Comparison of ENCODE assay signal across 17 cellular contexts in genomic region chr7:158488225-158488889, GRCh38.
DNase-seq lines count a peak whose midpoint lies in the region; ATAC-seq and TF ChIP-seq lines count a peak whose summit lies in the region.
"Had no signal": no experiment of that assay in that cellular context is flagged by ENCODE, and none has a peak within 500 bp of the region (broad histone marks: within the 10 kb centered on the region; RNA-seq: fewer than 3 reads in every experiment).

No MANE protein-coding gene starts in this region.

- H3K4me1 Mint-ChIP-seq in GM23338, result peaks cover 9% of the 10 kb centered on the region; the same call in 1 of the 3 replicates
- no peaks in the 10 kb centered on the region for H3K4me1 Mint-ChIP-seq in CD4-positive, alpha-beta memory T cell
- peaks cover 9% of the 10 kb centered on the region; the same call in 1 of the 2 replicates for H3K4me1 Mint-ChIP-seq in WTC11
- H3K4me1 Mint-ChIP-seq: CD4-positive, CD25-positive, alpha-beta regulatory T cell had no signal

- TF ChIP-seq CTCF in GM23338 (conservative IDR thresholded peaks at IDR 0.05; ENCODE audit: low read depth in 2 of 2) (no peak), dorsolateral prefrontal cortex (IDR thresholded peaks at IDR 0.05 in 54 of 56, conservative IDR thresholded peaks at IDR 0.05 in 2 of 56; ENCODE audit: low read depth in 1 of 56, partially characterized antibody in 56 of 56) (no peak), WTC11 (IDR thresholded peaks at IDR 0.05) (no peak)

- H3K36me3 Mint-ChIP-seq in GM23338 (ENCODE audit: low read depth) (peaks cover 21% of the 10 kb centered on the region), WTC11 (no peaks in the 10 kb centered on the region)
- H3K36me3 Mint-ChIP-seq in CD4-positive, alpha-beta memory T cell, result no peaks in the 10 kb centered on the region
- H3K36me3 Mint-ChIP-seq: CD4-positive, CD25-positive, alpha-beta regulatory T cell had no signal

- ATAC-seq in GM23338 (peak; percentile 22), WTC11 (no peak)
- ATAC-seq: HCT116, PC-3, SK-N-SH treated with all-trans-retinoic acid at 6 μM for 48 hours had no signal

- H2BK5ac ChIP-seq in neuronal stem cell (ENCODE audit: low read length), result peak overlapping the region; percentile 46

- H3F3A ChIP-seq in GM23338 (replicated peaks; ENCODE audit: low read depth), result no peaks in the 10 kb centered on the region

- peak overlapping the region; percentile 8 for H3K14ac ChIP-seq in neuronal stem cell (ENCODE audit: low read length)

- peak overlapping the region; percentile 78 for H2AK5ac ChIP-seq in neuronal stem cell (ENCODE audit: low read depth, low read length)

- H3K9me2 ChIP-seq in GM23338 (ENCODE audit: insufficient read depth), result no peaks in the 10 kb centered on the region

- no peaks in the 10 kb centered on the region for H4K20me1 ChIP-seq in GM23338 (replicated peaks; ENCODE audit: insufficient read depth)
- H4K20me1 ChIP-seq: BLaER1 had no signal

- H3K4me2 ChIP-seq in GM23338 (no peak overlapping the region), neuronal stem cell (ENCODE audit: insufficient read depth, low read length, poor library complexity, severe bottlenecking) (no peak overlapping the region)
- H3K4me2 ChIP-seq: BLaER1 had no signal

- H4K8ac ChIP-seq in neuronal stem cell (ENCODE audit: low read depth, low read length), result no peak overlapping the region

- H3K27ac Mint-ChIP-seq in GM23338 (no peak overlapping the region), WTC11 (no peak overlapping the region)
- H3K27ac Mint-ChIP-seq in CD4-positive, alpha-beta memory T cell, result no peak overlapping the region

- H3K36me3 ChIP-seq in GM23338 (ENCODE audit: insufficient read depth) (no peaks in the 10 kb centered on the region), neuronal stem cell (replicated peaks in 1 of 2; ENCODE audit: control insufficient read depth in 2 of 2, insufficient read depth in 2 of 2, low read length in 2 of 2) (no peaks in the 10 kb centered on the region)
- H3K36me3 ChIP-seq in CD4-positive, alpha-beta memory T cell (ENCODE audit: insufficient read depth, low read length), result no peaks in the 10 kb centered on the region
- H3K36me3 ChIP-seq: BLaER1 had no signal

- H3K27me3 ChIP-seq in GM23338 (ENCODE audit: insufficient read depth) (no peaks in the 10 kb centered on the region), dorsolateral prefrontal cortex (no peaks in the 10 kb centered on the region), neuronal stem cell (ENCODE audit: control insufficient read depth in 3 of 3, insufficient read depth in 3 of 3, low read depth in 1 of 3, low read length in 3 of 3) (no peaks in the 10 kb centered on the region)
- no peaks in the 10 kb centered on the region for H3K27me3 ChIP-seq in CD4-positive, alpha-beta memory T cell (ENCODE audit: insufficient read depth, low read length)
- H3K27me3 ChIP-seq: BLaER1 had no signal

- peak overlapping the region; percentile 73 for H3K23ac ChIP-seq in neuronal stem cell (ENCODE audit: low read depth, low read length, poor library complexity)

- H3K9me3 ChIP-seq in neuronal stem cell (replicated peaks in 1 of 2; ENCODE audit: control insufficient read depth in 2 of 2, insufficient read depth in 1 of 2, low read depth in 1 of 2, low read length in 2 of 2), result no peaks in the 10 kb centered on the region
- H3K9me3 ChIP-seq in CD4-positive, alpha-beta memory T cell (ENCODE audit: control insufficient read depth in 1 of 2, low read length in 2 of 2), result no peaks in the 10 kb centered on the region
- H3K9me3 ChIP-seq: BLaER1 had no signal

- POLR2A ChIA-PET in CD4-positive, alpha-beta memory T cell (lab: Charles Lee; ENCODE audit: partially characterized antibody), result no interaction called here
- POLR2A ChIA-PET in WTC11 (lab: Charles Lee), result no interaction called here

- intact Hi-C loops in dorsolateral prefrontal cortex (cut with DNase I), result no loop called here
- intact Hi-C loops in CD4-positive, alpha-beta memory T cell (cut with micrococcal nuclease), result no loop called here

- no peaks in the 10 kb centered on the region for H3K79me1 ChIP-seq in neuronal stem cell (ENCODE audit: low read depth, low read length)

- H4K91ac ChIP-seq in neuronal stem cell (ENCODE audit: low read depth, low read length, poor library complexity), result no peak overlapping the region

- H3K4me3 Mint-ChIP-seq in GM23338 (no peak overlapping the region), WTC11 (no peak overlapping the region)
- H3K4me3 Mint-ChIP-seq in CD4-positive, alpha-beta memory T cell, result no peak overlapping the region
- H3K4me3 Mint-ChIP-seq: CD4-positive, CD25-positive, alpha-beta regulatory T cell had no signal

- no peak overlapping the region for H2BK12ac ChIP-seq in neuronal stem cell (ENCODE audit: low read length)

- CTCF ChIA-PET in CD4-positive, alpha-beta memory T cell (lab: Charles Lee; ENCODE audit: partially characterized antibody), result no interaction called here
- CTCF ChIA-PET in WTC11 (lab: Charles Lee), result interaction anchor here (1.4 kb wide), 1 partner anchor 64 kb away, joined by 3 read pairs; no protein-coding TSS in a partner anchor

- peak overlapping the region; percentile 67 for H3K18ac ChIP-seq in neuronal stem cell (ENCODE audit: low read length)

- no peaks in the 10 kb centered on the region; the same call in 1 of the 2 replicates for H3K4me1 ChIP-seq in GM23338 (ENCODE audit: insufficient read depth)
- H3K4me1 ChIP-seq in neuronal stem cell (ENCODE audit: control insufficient read depth in 2 of 2, insufficient read depth in 1 of 2, low read depth in 1 of 2, low read length in 2 of 2), result no peaks in the 10 kb centered on the region
- no peaks in the 10 kb centered on the region for H3K4me1 ChIP-seq in CD4-positive, alpha-beta memory T cell (ENCODE audit: insufficient read depth, low read length)
- H3K4me1 ChIP-seq: BLaER1 had no signal

- H3K27ac ChIP-seq in GM23338 (ENCODE audit: low read depth), result no peak overlapping the region
- peak overlapping the region in 39 of 59 donors; percentile 6 to 80 (median 42) for H3K27ac ChIP-seq in dorsolateral prefrontal cortex
- no peak overlapping the region for H3K27ac ChIP-seq in neuronal stem cell (replicated peaks; ENCODE audit: low read length)
- H3K27ac ChIP-seq in CD4-positive, alpha-beta memory T cell (ENCODE audit: low read depth, low read length), result no peak overlapping the region
- H3K27ac ChIP-seq: BLaER1 had no signal

- no peak overlapping the region for H2BK15ac ChIP-seq in neuronal stem cell (ENCODE audit: low read length)

- H2AFZ ChIP-seq in GM23338 (0 out of 2 replicates have a peak overlapping the region, but pooled peaks have one; percentile 18), neuronal stem cell (ENCODE audit: low read length) (no peak overlapping the region)

- H3K4me3 ChIP-seq in GM23338 (no peak overlapping the region), dorsolateral prefrontal cortex (peak overlapping the region in 3 of 59 donors; percentile 9 to 12 (median 10)), neuronal stem cell (ENCODE audit: low read length in 2 of 2) (no peak overlapping the region)
- H3K4me3 ChIP-seq in CD4-positive, alpha-beta memory T cell (ENCODE audit: low read length in 2 of 2), result no peak overlapping the region
- H3K4me3 ChIP-seq: BLaER1 had no signal

- no peak overlapping the region for H3K4ac ChIP-seq in neuronal stem cell (ENCODE audit: low read length)

- no peak overlapping the region for H3K9ac ChIP-seq in neuronal stem cell (ENCODE audit: low read depth, low read length, poor library complexity)
- H3K9ac ChIP-seq: BLaER1 had no signal

- H3K27me3 Mint-ChIP-seq in GM23338 (ENCODE audit: insufficient read depth, low read depth, poor library complexity), result peaks cover 10% of the 10 kb centered on the region
- peaks cover 0 to 2% of the 10 kb centered on the region in 2 donors for H3K27me3 Mint-ChIP-seq in CD4-positive, alpha-beta memory T cell
- H3K27me3 Mint-ChIP-seq in WTC11 (ENCODE audit: low read depth), result no peaks in the 10 kb centered on the region
- H3K27me3 Mint-ChIP-seq: CD4-positive, CD25-positive, alpha-beta regulatory T cell had no signal

- H3K79me2 ChIP-seq in GM23338 (replicated peaks; ENCODE audit: insufficient read depth), result no peaks in the 10 kb centered on the region

- peaks cover 74% of the 10 kb centered on the region for H3K9me3 Mint-ChIP-seq in GM23338
- H3K9me3 Mint-ChIP-seq in CD4-positive, alpha-beta memory T cell, result no peaks in the 10 kb centered on the region
- H3K9me3 Mint-ChIP-seq in WTC11, result peaks cover 7% of the 10 kb centered on the region
- H3K9me3 Mint-ChIP-seq: CD4-positive, CD25-positive, alpha-beta regulatory T cell had no signal

- WGBS in neuronal stem cell (ENCODE audit: extremely low coverage in 2 of 2, insufficient read length in 2 of 2, insufficient replicate concordance in 1 of 2), 2 donors, result no CpG with 5 or more reads among the region's 33 CpGs

- DNase-seq in GM23338 (ENCODE audit: low spot score) (no peak), NCI-H2227 treated with DMSO at 0.1 percent for 48 hours (lab: John Stamatoyannopoulos, UW) (peak; percentile 20), dorsolateral prefrontal cortex (no peak), neuronal stem cell (ENCODE audit: low spot score) (no peak), NCI-H82 (lab: John Stamatoyannopoulos, UW) (no peak), WTC11 (ENCODE audit: low spot score) (no peak)
- no peak for DNase-seq in CD4-positive, alpha-beta memory T cell
- no peak for DNase-seq in activated T-cell treated with anti-CD3 and anti-CD28 coated beads, Interleukin-2, amount 50 U/mL, for 1 hour
- DNase-seq: CD4-positive, CD25-positive, alpha-beta regulatory T cell; DMS53; GOT3; NCI-H226; NCI-H510A; PC-3 had no signal

- no peak overlapping the region for H2BK120ac ChIP-seq in neuronal stem cell (ENCODE audit: low read depth, low read length)

TF ChIP-seq in GM23338, 12 proteins besides CTCF, POLR2A, EP300 and RAD21 (continues in another document):
- TF ChIP-seq ZNF331 (CRISPR knock-in tag; IDR thresholded peaks at IDR 0.05; ENCODE audit: low read depth) (no peak), POLR2AphosphoS5 (IDR thresholded peaks at IDR 0.05; ENCODE audit: low read depth) (no peak), CREB1 (CRISPR knock-in tag; IDR thresholded peaks at IDR 0.05; ENCODE audit: low read depth) (no peak), EZH2 (IDR thresholded peaks at IDR 0.05; ENCODE audit: low read depth, unreplicated experiment) (no peak)

TF ChIP-seq in WTC11, 78 proteins besides CTCF, POLR2A, EP300 and RAD21:
- no peak for TF ChIP-seq E2F1 (CRISPR knock-in tag; IDR thresholded peaks at IDR 0.05)
TF ChIP-seq in WTC11: peak in this region for 0.

Comparison
In these comparisons a context has a peak if more than half of its experiments do, and no peak if none do; other contexts are left out.
1. H3K27ac ChIP-seq: peak in dorsolateral prefrontal cortex (39 of 59); none in GM23338 (single experiment), neuronal stem cell (single experiment) and CD4-positive, alpha-beta memory T cell (single experiment).